In the genomic region with DNA sequence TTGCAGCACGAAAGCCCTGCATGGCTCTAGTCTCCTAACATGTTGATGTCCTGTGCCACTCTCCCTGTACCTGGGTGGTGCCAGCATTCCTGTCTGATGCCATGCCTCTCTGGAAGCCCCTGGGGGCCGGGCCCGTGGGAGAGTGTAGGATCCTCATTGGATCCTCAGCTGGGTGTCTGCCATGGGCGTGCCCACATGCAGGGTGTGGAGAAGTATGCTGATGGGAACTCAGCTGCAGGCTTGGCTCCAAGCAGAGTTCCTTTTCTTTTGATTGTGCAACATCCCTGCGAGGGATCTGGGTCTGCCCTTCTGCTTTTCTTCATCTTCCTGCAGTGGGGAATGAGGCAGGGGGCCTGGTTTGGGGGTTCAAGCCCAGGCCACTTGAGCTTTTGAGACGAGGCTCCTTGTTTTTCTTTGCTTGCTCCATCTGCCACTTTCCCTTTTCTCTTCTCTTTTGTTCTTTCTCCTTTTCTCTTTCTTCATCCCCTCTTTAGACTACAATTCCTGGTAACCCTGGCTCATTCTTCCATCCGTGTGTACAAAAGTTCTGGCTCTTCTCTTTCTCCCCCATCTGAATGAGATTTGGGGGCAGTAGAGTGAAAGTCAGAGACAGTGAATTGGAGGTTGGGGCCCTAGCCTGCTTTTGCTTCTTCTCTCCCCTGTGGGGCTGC, we compare ENCODE assay signal across 1 cellular context.
TF ChIP-seq lines count a peak whose summit lies in the region.

No MANE protein-coding gene starts in this region.

TF ChIP-seq in HepG2, 621 proteins besides CTCF, POLR2A, EP300 and RAD21:
- TF ChIP-seq, protein P1, sequence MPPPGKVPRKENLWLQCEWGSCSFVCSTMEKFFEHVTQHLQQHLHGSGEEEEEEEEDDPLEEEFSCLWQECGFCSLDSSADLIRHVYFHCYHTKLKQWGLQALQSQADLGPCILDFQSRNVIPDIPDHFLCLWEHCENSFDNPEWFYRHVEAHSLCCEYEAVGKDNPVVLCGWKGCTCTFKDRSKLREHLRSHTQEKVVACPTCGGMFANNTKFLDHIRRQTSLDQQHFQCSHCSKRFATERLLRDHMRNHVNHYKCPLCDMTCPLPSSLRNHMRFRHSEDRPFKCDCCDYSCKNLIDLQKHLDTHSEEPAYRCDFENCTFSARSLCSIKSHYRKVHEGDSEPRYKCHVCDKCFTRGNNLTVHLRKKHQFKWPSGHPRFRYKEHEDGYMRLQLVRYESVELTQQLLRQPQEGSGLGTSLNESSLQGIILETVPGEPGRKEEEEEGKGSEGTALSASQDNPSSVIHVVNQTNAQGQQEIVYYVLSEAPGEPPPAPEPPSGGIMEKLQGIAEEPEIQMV (CRISPR knock-in tag; IDR thresholded peaks at IDR 0.05; ENCODE audit: low read depth), result no peak
- TF ChIP-seq CREBL2 (CRISPR knock-in tag; IDR thresholded peaks at IDR 0.05; ENCODE audit: borderline replicate concordance) (no peak), MYC (CRISPR knock-in tag; IDR thresholded peaks at IDR 0.05; ENCODE audit: borderline replicate concordance) (no peak), CEBPB (IDR thresholded peaks at IDR 0.05; ENCODE audit: borderline replicate concordance, low read depth, low read length) (peak; percentile 55), ZBTB2 (CRISPR knock-in tag; IDR thresholded peaks at IDR 0.05; ENCODE audit: low read depth) (no peak)
